In genomic region chr4:10089346-10089745, GRCh38 we compare ENCODE assay signal across 9 cellular contexts. TPM values are rescaled to one million over a fixed set of nuclear protein-coding genes. Genes with fewer than 3 reads are reported as not detected.
DNase-seq lines count a peak whose midpoint lies in the region; ATAC-seq, FAIRE-seq and TF ChIP-seq lines count a peak whose summit lies in the region.
"Had no signal": no experiment of that assay in that cellular context is flagged by ENCODE, and none has a peak within 500 bp of the region (broad histone marks: within the 10 kb centered on the region; RNA-seq: fewer than 3 reads in every experiment).

No MANE protein-coding gene starts in this region.

- ATAC-seq in left lung (peak; percentile 30), GM21786 (IDR thresholded peaks at IDR 0.05; ENCODE audit: unreplicated experiment) (no peak), GM18517 (IDR thresholded peaks at IDR 0.05; ENCODE audit: unreplicated experiment) (no peak)

- intact Hi-C loops in left lung (cut with DNase I), result no loop called here

- peak; percentile 49 for FAIRE-seq in colon (lab: Jason Lieb, UNC)

- peak; percentile 24 for DNase-seq in ACHN
- no peak for DNase-seq in GM13977 (ENCODE audit: low spot score)
- peak in 1 of 2 donors; percentile 62 for DNase-seq in left lung
- DNase-seq in stimulated activated CD8-positive, alpha-beta memory T cell treated with anti-CD3 and anti-CD28 coated beads, Interleukin-4, amount 100 ng/mL, for 48 hours, result no peak
- DNase-seq in AG20443 (ENCODE audit: low spot score), result no peak
- DNase-seq: GDM1 had no signal

- in situ Hi-C loops in ACHN (cut with HindIII; ENCODE audit: low pct_ligation_motif_present, low pct_unique_long_range_greater_than_20kb, low sequenced_read_pairs) (no loop called here), GM13977 (cut with MboI; ENCODE audit: low pct_unique_long_range_greater_than_20kb, low sequenced_read_pairs, unreplicated experiment) (no loop called here)

- H3K4me1 ChIP-seq in left lung, result peaks cover 22% of the 10 kb centered on the region in 2 donors

- H3K27ac ChIP-seq in left lung, result peak overlapping the region; percentile 19

- no peaks in the 10 kb centered on the region for H3K27me3 ChIP-seq in left lung

- H3K36me3 ChIP-seq in left lung, result peaks cover 3 to 100% of the 10 kb centered on the region in 2 donors

- H3K9me3 ChIP-seq in left lung, result no peaks in the 10 kb centered on the region

- peak; percentile 21 for TF ChIP-seq CTCF in GM13977 (IDR thresholded peaks at IDR 0.05; ENCODE audit: extremely low read depth, insufficient read depth, missing control alignments)
- peak; percentile 12 to 51 for TF ChIP-seq CTCF in left lung (IDR thresholded peaks at IDR 0.05)

- no peak overlapping the region for H3K4me3 ChIP-seq in left lung

RNA-seq across cellular contexts. Expression of gene WDR1, which starts 27.3 kb away (rescaled TPM):
- 100 to 1,000 TPM; 215 to 303 TPM for total RNA-seq in left lung
